In genomic region chr4:15729910-15730533, GRCh38 we compare ENCODE assay signal across 8 cellular contexts. TPM values are rescaled to one million over a fixed set of nuclear protein-coding genes. Genes with fewer than 3 reads are reported as not detected.
DNase-seq lines count a peak whose midpoint lies in the region; ATAC-seq, FAIRE-seq and TF ChIP-seq lines count a peak whose summit lies in the region.

No MANE protein-coding gene starts in this region.

- ATAC-seq in A549 (peak in 1 of 2 experiments; percentile 66; a peak in 3 of 6 replicates), DND-41 (ENCODE audit: insufficient read depth, low read depth) (peak; percentile 78), HCT116 (peak; percentile 84), gastrocnemius medialis (peak; percentile 75 to 87), GM19035 (IDR thresholded peaks at IDR 0.05; ENCODE audit: unreplicated experiment) (no peak)
- ATAC-seq in activated naive CD8-positive, alpha-beta T cell treated with anti-CD3 and anti-CD28 coated beads, Interleukin-2, amount 50 U/mL, for 24 hours = peak; percentile 33

- TF ChIP-seq POLR2A in A549 (IDR thresholded peaks at IDR 0.05; ENCODE audit: low read length) (no peak), HCT116 (IDR thresholded peaks at IDR 0.05; ENCODE audit: borderline replicate concordance, extremely low read depth, insufficient read depth, insufficient read length) (no peak), gastrocnemius medialis (IDR thresholded peaks at IDR 0.05) (no peak)

- H3K36me3 ChIP-seq in DND-41 (ENCODE audit: insufficient read depth, low read length) = 0 out of 2 replicates have a peak, but pooled peaks cover 3% of the 10 kb centered on the region
- H3K36me3 ChIP-seq in HCT116 (ENCODE audit: control insufficient read depth in 1 of 2, insufficient read depth in 2 of 2, low read length in 2 of 2) = no peaks in the 10 kb centered on the region
- H3K36me3 ChIP-seq in right atrium auricular region = no peaks in the 10 kb centered on the region
- H3K36me3 ChIP-seq in gastrocnemius medialis = no peaks in the 10 kb centered on the region

- H3K4me3 ChIP-seq in A549 = no peak overlapping the region
- no peak overlapping the region for H3K4me3 ChIP-seq in DND-41 (ENCODE audit: low read depth in 1 of 2, low read length in 2 of 2)
- no peak overlapping the region for H3K4me3 ChIP-seq in HCT116 (replicated peaks in 1 of 2; ENCODE audit: low read depth in 1 of 2, low read length in 2 of 2)
- no peak overlapping the region for H3K4me3 ChIP-seq in right atrium auricular region
- no peak overlapping the region for H3K4me3 ChIP-seq in gastrocnemius medialis

- in situ Hi-C loops in gastrocnemius medialis (cut with MboI; ENCODE audit: low sequenced_read_pairs in 4 of 4) = loop anchor here in 3 of 4 donors (10.0 to 25.0 kb wide), 2 partner anchors 232 to 275 kb away; partner anchors contain the start of gene FGFBP2 (in 1 of the 3)

- H3K4me2 ChIP-seq in A549 (no peak overlapping the region; the same call in 2 of the 3 replicates), DND-41 (ENCODE audit: insufficient read depth, low read length) (peak overlapping the region; percentile 39), HCT116 (ENCODE audit: low read length) (peak overlapping the region; percentile 35; the same call in 1 of the 2 replicates)

- peak; percentile 66 to 69 for TF ChIP-seq RAD21 in A549 (conservative IDR thresholded peaks at IDR 0.05 in 1 of 2, IDR thresholded peaks at IDR 0.05 in 1 of 2)
- peak; percentile 68 for TF ChIP-seq RAD21 in HCT116 (IDR thresholded peaks at IDR 0.05; ENCODE audit: low read depth)

- intact Hi-C loops in HCT116 (cut with micrococcal nuclease) = loop anchor here (1.0 to 5.0 kb wide), 2 partner anchors 226 to 272 kb away; no protein-coding TSS in a partner anchor
- intact Hi-C loops in gastrocnemius medialis (cut with DNase I; ENCODE audit: low total_unique reads) = loop anchor here (1.0 to 10.0 kb wide), 4 partner anchors 49 to 271 kb away; partner anchors contain the start of gene CD38

- no peaks in the 10 kb centered on the region for H3K36me3 Mint-ChIP-seq in activated naive CD8-positive, alpha-beta T cell treated with anti-CD3 and anti-CD28 coated beads, Interleukin-2, amount 50 U/mL, for 24 hours (ENCODE audit: low read depth)

- TF ChIP-seq EP300 in A549 (IDR thresholded peaks at IDR 0.05) = no peak

- no peaks in the 10 kb centered on the region for H3K9me3 ChIP-seq in A549
- H3K9me3 ChIP-seq in DND-41 (ENCODE audit: insufficient read depth, low read length, severe bottlenecking) = no peaks in the 10 kb centered on the region
- no peaks in the 10 kb centered on the region for H3K9me3 ChIP-seq in HCT116 (ENCODE audit: control insufficient read depth in 1 of 2, insufficient read depth in 1 of 2, low read depth in 1 of 2, low read length in 2 of 2)
- H3K9me3 ChIP-seq in right atrium auricular region = no peaks in the 10 kb centered on the region
- no peaks in the 10 kb centered on the region for H3K9me3 ChIP-seq in gastrocnemius medialis

- H3K27ac Mint-ChIP-seq in activated naive CD8-positive, alpha-beta T cell treated with anti-CD3 and anti-CD28 coated beads, Interleukin-2, amount 50 U/mL, for 24 hours = no peak overlapping the region

- H3K9ac ChIP-seq in DND-41 (ENCODE audit: low read depth, low read length) (peak overlapping the region; percentile 12), HCT116 (ENCODE audit: low read length) (no peak overlapping the region)

- TF ChIP-seq CTCF in A549 (IDR thresholded peaks at IDR 0.05) (peak; percentile 72), DND-41 (IDR thresholded peaks at IDR 0.05; ENCODE audit: borderline replicate concordance, extremely low read depth, low read length, poor library complexity, severe bottlenecking) (peak; percentile 93), HCT116 (IDR thresholded peaks at IDR 0.05 in 2 of 3, conservative IDR thresholded peaks at IDR 0.05 in 1 of 3; ENCODE audit: borderline replicate concordance in 1 of 3, insufficient read depth in 1 of 3, low read depth in 2 of 3, low read length in 2 of 3) (peak; percentile 59 to 74 (median 68); a peak in 5 of 6 replicates), right atrium auricular region (IDR thresholded peaks at IDR 0.05) (peak; percentile 89 to 90), gastrocnemius medialis (IDR thresholded peaks at IDR 0.05 in 4 of 5, conservative IDR thresholded peaks at IDR 0.05 in 1 of 5) (peak; percentile 58 to 88 (median 71))

- H3K4me3 Mint-ChIP-seq in activated naive CD8-positive, alpha-beta T cell treated with anti-CD3 and anti-CD28 coated beads, Interleukin-2, amount 50 U/mL, for 24 hours = no peak overlapping the region

- BruUV-seq in HCT116 (replicated peaks; lab: Mats Ljungman, UMichigan) = no TSS peak

- CTCF ChIA-PET in A549 (lab: Yijun Ruan, JAX) = interaction anchor here (0.7 to 1.8 kb wide), 4 partner anchors 10 to 272 kb away, joined by 3 to 5 read pairs (median 3); no protein-coding TSS in a partner anchor
- CTCF ChIA-PET in HCT116 (lab: Charles Lee) = no interaction called here

- no peaks in the 10 kb centered on the region for H3K9me2 ChIP-seq in HCT116 (ENCODE audit: insufficient read depth)

- 28% methylated on average over 3 of the region's 3 CpGs for WGBS in A549 (ENCODE audit: missing lambda C conversion rate)

- H3K79me2 ChIP-seq in DND-41 (ENCODE audit: insufficient read depth, low read length) (peaks cover 46% of the 10 kb centered on the region), HCT116 (ENCODE audit: insufficient read depth, low read length) (no peaks in the 10 kb centered on the region)

- POLR2A ChIA-PET in A549 (lab: Yijun Ruan, JAX) (no interaction called here), HCT116 (lab: Charles Lee) (no interaction called here)

- H3K4me1 ChIP-seq in A549 = no peaks in the 10 kb centered on the region
- peaks cover 54% of the 10 kb centered on the region for H3K4me1 ChIP-seq in DND-41 (ENCODE audit: insufficient read depth, low read length)
- no peaks in the 10 kb centered on the region for H3K4me1 ChIP-seq in HCT116 (ENCODE audit: control insufficient read depth in 1 of 2, insufficient read depth in 2 of 2, low read length in 2 of 2)
- no peaks in the 10 kb centered on the region for H3K4me1 ChIP-seq in right atrium auricular region
- H3K4me1 ChIP-seq in gastrocnemius medialis = no peaks in the 10 kb centered on the region

- H3K27me3 Mint-ChIP-seq in activated naive CD8-positive, alpha-beta T cell treated with anti-CD3 and anti-CD28 coated beads, Interleukin-2, amount 50 U/mL, for 24 hours = peaks cover 3% of the 10 kb centered on the region

- H2AFZ ChIP-seq in DND-41 (ENCODE audit: low read depth, low read length) (peak overlapping the region; percentile 41; the same call in 1 of the 2 replicates), HCT116 (ENCODE audit: low read depth, low read length, poor library complexity, severe bottlenecking) (peak overlapping the region; percentile 95)

- H3K4me1 Mint-ChIP-seq in activated naive CD8-positive, alpha-beta T cell treated with anti-CD3 and anti-CD28 coated beads, Interleukin-2, amount 50 U/mL, for 24 hours = peaks cover 9% of the 10 kb centered on the region

- H3K27me3 ChIP-seq in DND-41 (ENCODE audit: insufficient read depth, low read length, poor library complexity) (no peaks in the 10 kb centered on the region), HCT116 (ENCODE audit: insufficient read depth, low read length) (no peaks in the 10 kb centered on the region), right atrium auricular region (no peaks in the 10 kb centered on the region), gastrocnemius medialis (no peaks in the 10 kb centered on the region)

- FAIRE-seq in A549 (lab: Jason Lieb, UNC) = no peak

- H4K20me1 ChIP-seq in DND-41 (ENCODE audit: insufficient read depth, low read length) = no peaks in the 10 kb centered on the region
- H4K20me1 ChIP-seq in HCT116 (ENCODE audit: insufficient read depth) = no peaks in the 10 kb centered on the region

- RAD21 ChIA-PET in HCT116 (lab: Charles Lee; ENCODE audit: low non-redundant PET in 1 of 2, low total read pairs in 2 of 2, uncharacterized antibody in 2 of 2, unreplicated experiment in 2 of 2) = no interaction called here

- no peaks in the 10 kb centered on the region for H3K9me3 Mint-ChIP-seq in activated naive CD8-positive, alpha-beta T cell treated with anti-CD3 and anti-CD28 coated beads, Interleukin-2, amount 50 U/mL, for 24 hours

- H3K27ac ChIP-seq in A549 (no peak overlapping the region), DND-41 (ENCODE audit: low read length) (peak overlapping the region; percentile 76), HCT116 (ENCODE audit: low read depth, low read length) (no peak overlapping the region), right atrium auricular region (no peak overlapping the region), gastrocnemius medialis (no peak overlapping the region)

- DNase-seq in A549 (ENCODE audit: low read depth in 1 of 2, low spot score in 1 of 2) = peak; percentile 27 to 40
- peak; percentile 52 for DNase-seq in DND-41
- DNase-seq in HCT116 (ENCODE audit: low read depth, low spot score) = peak; percentile 19
- peak; percentile 31 for DNase-seq in NCI-H2227 (lab: John Stamatoyannopoulos, UW; ENCODE audit: unreplicated experiment)
- peak; percentile 12 for DNase-seq in activated naive CD8-positive, alpha-beta T cell treated with anti-CD3 and anti-CD28 coated beads, Interleukin-2, amount 50 U/mL, for 24 hours
- no peak for DNase-seq in right atrium auricular region (ENCODE audit: low spot score)
- DNase-seq in gastrocnemius medialis = no peak

RNA-seq across cellular contexts. Expression of gene BST1, which starts 27.2 kb away (rescaled TPM):
- polyA plus RNA-seq in A549 (2011; rRNA removed) (11.7 and 13.6 TPM in 2 replicates), A549 (2017; fragmentation: RNase III; extraction: RNeasy Plus Mini Kit Qiagen cat#74134 plus additional on column Dnase treatment) (16.0 to 18.3 TPM (median 16.4 TPM) in 3 replicates)
- 9.0 and 11.6 TPM in 2 replicates for polyA plus RNA-seq in A549 (2012; cell fraction: cytosol; rRNA removed)
- 7.1 and 9.3 TPM in 2 replicates for polyA plus RNA-seq in A549 (2012; cell fraction: nucleus; rRNA removed)
- polyA minus RNA-seq in A549 (2011; rRNA and poly(A)+ RNA removed) = 2.8 and 3.9 TPM in 2 replicates
- total RNA-seq in HCT116 (2021; ENCODE audit: unreplicated experiment) (0.44 TPM), right atrium auricular region (10 to 100 TPM in 1 of 2 donors, 1 to 10 TPM in 1; 9.5 to 10.2 TPM), gastrocnemius medialis (1 to 10 TPM in 2 of 4 donors, under 1 TPM in 2; 0.26 to 2.1 (median 0.95) TPM)
- polyA plus RNA-seq in HCT116 (2012) = 0.10 and 0.21 TPM in 2 replicates

RNA-seq across cellular contexts. Expression of gene CD38, which starts 48.1 kb away (rescaled TPM):
- polyA plus RNA-seq in A549 (2011; rRNA removed) (12.2 and 12.4 TPM in 2 replicates), A549 (2017; fragmentation: RNase III; extraction: RNeasy Plus Mini Kit Qiagen cat#74134 plus additional on column Dnase treatment) (7.8 to 9.1 TPM (median 8.2 TPM) in 3 replicates)
- polyA plus RNA-seq in A549 (2012; cell fraction: cytosol; rRNA removed) = 3.4 and 3.6 TPM in 2 replicates
- 4.9 and 9.0 TPM in 2 replicates for polyA plus RNA-seq in A549 (2012; cell fraction: nucleus; rRNA removed)
- polyA minus RNA-seq in A549 (2011; rRNA and poly(A)+ RNA removed) = 8.2 and 8.6 TPM in 2 replicates
- total RNA-seq in HCT116 (2021; ENCODE audit: unreplicated experiment) (not detected), right atrium auricular region (1 to 10 TPM; 3.1 to 4.9 TPM), gastrocnemius medialis (1 to 10 TPM in 3 of 4 donors, under 1 TPM in 1; 0.73 to 9.0 (median 2.4) TPM)
- polyA plus RNA-seq in HCT116 (2012) = 0.01 and 0.04 TPM in 2 replicates

RNA-seq across cellular contexts. Expression of gene FAM200B, which starts 48.4 kb away (rescaled TPM):
- polyA plus RNA-seq in A549 (2011; rRNA removed) (32.7 and 40.8 TPM in 2 replicates), A549 (2017; fragmentation: RNase III; extraction: RNeasy Plus Mini Kit Qiagen cat#74134 plus additional on column Dnase treatment) (40.9 to 41.9 TPM (median 41.6 TPM) in 3 replicates)
- 18.8 and 21.4 TPM in 2 replicates for polyA plus RNA-seq in A549 (2012; cell fraction: cytosol; rRNA removed)
- polyA plus RNA-seq in A549 (2012; cell fraction: nucleus; rRNA removed) = 6.7 and 14.4 TPM in 2 replicates
- polyA minus RNA-seq in A549 (2011; rRNA and poly(A)+ RNA removed) = 4.5 and 4.8 TPM in 2 replicates
- total RNA-seq in HCT116 (2021; ENCODE audit: unreplicated experiment) (26.1 TPM), right atrium auricular region (10 to 100 TPM; 41.4 to 57.4 TPM), gastrocnemius medialis (10 to 100 TPM; 16.5 to 33.3 (median 21.1) TPM)
- polyA plus RNA-seq in HCT116 (2012) = 13.9 and 20.4 TPM in 2 replicates

Comparison
In these comparisons a context has a peak if more than half of its experiments do, and no peak if none do; other contexts are left out.
1. DNase-seq: peak in A549 (2 of 2), DND-41 (single experiment), HCT116 (single experiment), NCI-H2227 (single experiment) and activated naive CD8-positive, alpha-beta T cell treated with anti-CD3 and anti-CD28 coated beads, Interleukin-2, amount 50 U/mL, for 24 hours (single experiment); none in right atrium auricular region (single experiment) and gastrocnemius medialis (0 of 2).
2. Of the 6 proteins assayed by ChIP-seq in both A549 and HCT116: peak only in A549: none; only in HCT116: none; in both: CTCF and RAD21; in neither: 4.
3. Peak in every context shown above with its lines, with median percentiles within 50 percentile points of each other: CTCF ChIP-seq.